In genomic region chr22:48807155-48807554, GRCh38 we compare ENCODE assay signal across 23 cellular contexts.
A peak's percentile ranks its signal among the peaks of the same experiment; 100 is the strongest.
DNase-seq lines count a peak whose midpoint lies in the region; ATAC-seq and TF ChIP-seq lines count a peak whose summit lies in the region.
"Had no signal": no experiment of that assay in that cellular context is flagged by ENCODE, and none has a peak within 500 bp of the region (broad histone marks: within the 10 kb centered on the region; RNA-seq: fewer than 3 reads in every experiment).

No MANE protein-coding gene starts in this region.

- intact Hi-C loops in spleen (cut with DNase I; ENCODE audit: low total_unique reads) = no loop called here

- H3K4me1 ChIP-seq in spleen = no peaks in the 10 kb centered on the region
- H3K4me1 ChIP-seq: HAP-1, lower lobe of right lung, testis, uterus had no signal

- H3K9me3 ChIP-seq in spleen = no peaks in the 10 kb centered on the region
- H3K9me3 ChIP-seq: HAP-1, lower lobe of right lung, testis, uterus had no signal

- H3K27me3 ChIP-seq in spleen (replicated peaks in 1 of 7) = peaks cover 0 to 45% (median 0%) of the 10 kb centered on the region in 7 donors
- H3K27me3 ChIP-seq: testis, uterus had no signal

- ATAC-seq in GM18511 (IDR thresholded peaks at IDR 0.05; ENCODE audit: unreplicated experiment) = no peak
- ATAC-seq: activated T-cell treated with anti-CD3 and anti-CD28 coated beads, Interleukin-2, amount 50 U/mL, for 4 hours; lower lobe of right lung; stimulated activated memory B cell treated with anti-CD40 and anti-IgM and Interleukin-4, amounts not matched to agents 10 μg/mL and 1 μg/mL and 100 μg/mL, for 72 hours had no signal

- peak; percentile 29 for DNase-seq in NCI-H1092 (lab: John Stamatoyannopoulos, UW)
- DNase-seq in NCI-H524 treated with DMSO at 0.1 percent for 48 hours (lab: John Stamatoyannopoulos, UW) = peak; percentile 55
- peak; percentile 42 for DNase-seq in islet precursor cell
- DNase-seq in spleen = peak; percentile 71
- DNase-seq in H4 (ENCODE audit: low spot score) = no peak
- no peak for DNase-seq in NK-92 (lab: John Stamatoyannopoulos, UW; ENCODE audit: unreplicated experiment)
- DNase-seq: activated CD4-positive, alpha-beta T cell treated with anti-CD3 and anti-CD28 coated beads for 4 hours; activated CD8-positive, alpha-beta memory T cell treated with anti-CD3 and anti-CD28 coated beads for 24 hours; activated T-cell treated with anti-CD3 and anti-CD28 coated beads, Interleukin-2, amount 50 U/mL, for 4 hours; cortex of kidney; EL; lower lobe of right lung; NCI-H1048; NCI-H2081 treated with DMSO at 0.1 percent for 48 hours; small intestine; stimulated activated CD4-positive, alpha-beta T cell treated with anti-CD3 and anti-CD28 coated beads, Interleukin-2, amount 100 ng/mL, for 48 hours; T-helper 2 cell; testis; uterus had no signal

- H3K36me3 ChIP-seq in spleen = no peaks in the 10 kb centered on the region
- H3K36me3 ChIP-seq: HAP-1, lower lobe of right lung, uterus had no signal

- H3K27ac ChIP-seq in spleen = no peak overlapping the region
- H3K27ac ChIP-seq: lower lobe of right lung, SK-N-MC, testis, uterus had no signal

- H3K4me3 ChIP-seq in spleen = no peak overlapping the region
- H3K4me3 ChIP-seq: HAP-1, lower lobe of right lung, SK-N-MC, testis, uterus had no signal

- no peak for TF ChIP-seq POLR2A in spleen (IDR thresholded peaks at IDR 0.05)

- TF ChIP-seq CTCF in spleen (IDR thresholded peaks at IDR 0.05 in 8 of 11, conservative IDR thresholded peaks at IDR 0.05 in 3 of 11) = no peak

- WGBS in spleen, 5 donors = 86 to 92% (median 89%) methylated on average over 12 to 17 of the region's 17 CpGs

Comparison
In these comparisons a context has a peak if more than half of its experiments do, and no peak if none do; other contexts are left out.
1. DNase-seq: peak in NCI-H1092 (single experiment), NCI-H524 treated with DMSO at 0.1 percent for 48 hours (single experiment), islet precursor cell (single experiment) and spleen (single experiment); none in H4 (single experiment) and NK-92 (single experiment).